In genomic region chr11:6630632-6631291, GRCh38 we compare ENCODE assay signal across 1 cellular context.
TF ChIP-seq lines count a peak whose summit lies in the region.

No MANE protein-coding gene starts in this region.

TF ChIP-seq in K562, 482 proteins besides CTCF, POLR2A, EP300 and RAD21:
- TF ChIP-seq SNRNP70 (optimal IDR thresholded peaks at IDR 0.05; ENCODE audit: low read depth, low read length) (no peak), ZKSCAN1 (IDR thresholded peaks at IDR 0.05; ENCODE audit: low read depth, low read length) (peak; percentile 41; the same call in 1 of the 2 replicates)
